1 cellular context compared by ENCODE assay signal in genomic region chr10:72094574-72094973, GRCh38.
TF ChIP-seq lines count a peak whose summit lies in the region.

No MANE protein-coding gene starts in this region.

TF ChIP-seq in IMR-90, 13 proteins besides CTCF, POLR2A, EP300 and RAD21:
- no peak for TF ChIP-seq USF2 (IDR thresholded peaks at IDR 0.05; ENCODE audit: low read depth, low read length)
- TF ChIP-seq RCOR1 (IDR thresholded peaks at IDR 0.05; ENCODE audit: insufficient replicate concordance, low read length), result no peak
- no peak for TF ChIP-seq NFE2L2 (IDR thresholded peaks at IDR 0.05; ENCODE audit: low read depth, low read length)
- TF ChIP-seq FOS (IDR thresholded peaks at IDR 0.05; ENCODE audit: low read depth, low read length), result no peak
